Comparison of ENCODE assay signal across 1 cellular context in the genomic region with DNA sequence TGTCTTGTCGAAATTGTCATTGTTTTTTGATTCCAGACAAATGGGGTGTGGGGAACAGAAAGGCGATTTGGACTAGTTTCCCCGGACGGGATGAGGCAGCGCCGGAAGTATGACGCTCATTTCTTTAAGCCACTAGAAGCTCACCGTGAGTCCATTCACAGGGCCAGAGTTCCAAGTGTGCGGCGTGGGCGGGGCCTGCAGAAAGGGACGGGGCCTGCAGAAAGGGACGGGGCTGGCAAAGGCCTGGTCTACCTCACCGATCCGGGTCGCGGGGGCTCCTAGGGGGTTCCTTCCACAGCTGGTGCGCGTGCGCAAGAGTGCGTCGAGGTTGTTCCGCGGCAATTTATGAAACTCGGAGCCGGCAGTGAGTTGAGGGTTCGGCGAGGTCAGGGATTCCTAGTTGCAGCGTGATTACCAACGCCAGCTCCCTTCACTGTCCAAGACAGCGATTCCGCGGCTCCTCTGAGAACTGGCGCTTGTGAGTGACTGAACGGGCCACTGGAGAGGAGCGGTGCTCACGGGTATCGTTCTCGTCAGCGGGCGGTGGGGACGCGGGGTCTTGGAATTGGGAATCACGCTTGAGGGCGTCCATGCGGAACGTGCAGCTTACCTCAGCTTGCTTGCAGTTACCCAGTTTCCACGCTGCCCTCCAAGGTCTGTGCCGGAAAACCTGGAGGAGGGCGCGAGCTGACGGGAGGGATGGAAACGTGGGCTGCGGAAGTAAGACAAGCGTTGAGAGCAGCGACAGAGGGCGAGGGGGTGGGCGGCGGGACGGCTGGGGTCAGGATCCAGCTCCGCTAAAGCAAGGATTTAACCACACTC.
TF ChIP-seq lines count a peak whose summit lies in the region.

A gene (plus strand): TSS at position 219 of the 822 bp plus-strand sequence. CDS start 5,847 bp downstream, outside the sequence.

TF ChIP-seq in K562, 482 proteins besides CTCF, POLR2A, EP300 and RAD21 (continued from another document and continues in another):
- TF ChIP-seq, protein P1, sequence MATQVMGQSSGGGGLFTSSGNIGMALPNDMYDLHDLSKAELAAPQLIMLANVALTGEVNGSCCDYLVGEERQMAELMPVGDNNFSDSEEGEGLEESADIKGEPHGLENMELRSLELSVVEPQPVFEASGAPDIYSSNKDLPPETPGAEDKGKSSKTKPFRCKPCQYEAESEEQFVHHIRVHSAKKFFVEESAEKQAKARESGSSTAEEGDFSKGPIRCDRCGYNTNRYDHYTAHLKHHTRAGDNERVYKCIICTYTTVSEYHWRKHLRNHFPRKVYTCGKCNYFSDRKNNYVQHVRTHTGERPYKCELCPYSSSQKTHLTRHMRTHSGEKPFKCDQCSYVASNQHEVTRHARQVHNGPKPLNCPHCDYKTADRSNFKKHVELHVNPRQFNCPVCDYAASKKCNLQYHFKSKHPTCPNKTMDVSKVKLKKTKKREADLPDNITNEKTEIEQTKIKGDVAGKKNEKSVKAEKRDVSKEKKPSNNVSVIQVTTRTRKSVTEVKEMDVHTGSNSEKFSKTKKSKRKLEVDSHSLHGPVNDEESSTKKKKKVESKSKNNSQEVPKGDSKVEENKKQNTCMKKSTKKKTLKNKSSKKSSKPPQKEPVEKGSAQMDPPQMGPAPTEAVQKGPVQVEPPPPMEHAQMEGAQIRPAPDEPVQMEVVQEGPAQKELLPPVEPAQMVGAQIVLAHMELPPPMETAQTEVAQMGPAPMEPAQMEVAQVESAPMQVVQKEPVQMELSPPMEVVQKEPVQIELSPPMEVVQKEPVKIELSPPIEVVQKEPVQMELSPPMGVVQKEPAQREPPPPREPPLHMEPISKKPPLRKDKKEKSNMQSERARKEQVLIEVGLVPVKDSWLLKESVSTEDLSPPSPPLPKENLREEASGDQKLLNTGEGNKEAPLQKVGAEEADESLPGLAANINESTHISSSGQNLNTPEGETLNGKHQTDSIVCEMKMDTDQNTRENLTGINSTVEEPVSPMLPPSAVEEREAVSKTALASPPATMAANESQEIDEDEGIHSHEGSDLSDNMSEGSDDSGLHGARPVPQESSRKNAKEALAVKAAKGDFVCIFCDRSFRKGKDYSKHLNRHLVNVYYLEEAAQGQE (CRISPR knock-in tag; IDR thresholded peaks at IDR 0.05; ENCODE audit: low read depth), result no peak
- TF ChIP-seq, protein P2, sequence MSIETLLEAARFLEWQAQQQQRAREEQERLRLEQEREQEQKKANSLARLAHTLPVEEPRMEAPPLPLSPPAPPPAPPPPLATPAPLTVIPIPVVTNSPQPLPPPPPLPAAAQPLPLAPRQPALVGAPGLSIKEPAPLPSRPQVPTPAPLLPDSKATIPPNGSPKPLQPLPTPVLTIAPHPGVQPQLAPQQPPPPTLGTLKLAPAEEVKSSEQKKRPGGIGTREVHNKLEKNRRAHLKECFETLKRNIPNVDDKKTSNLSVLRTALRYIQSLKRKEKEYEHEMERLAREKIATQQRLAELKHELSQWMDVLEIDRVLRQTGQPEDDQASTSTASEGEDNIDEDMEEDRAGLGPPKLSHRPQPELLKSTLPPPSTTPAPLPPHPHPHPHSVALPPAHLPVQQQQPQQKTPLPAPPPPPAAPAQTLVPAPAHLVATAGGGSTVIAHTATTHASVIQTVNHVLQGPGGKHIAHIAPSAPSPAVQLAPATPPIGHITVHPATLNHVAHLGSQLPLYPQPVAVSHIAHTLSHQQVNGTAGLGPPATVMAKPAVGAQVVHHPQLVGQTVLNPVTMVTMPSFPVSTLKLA (conservative IDR thresholded peaks at IDR 0.05), result peak; percentile 56 to 77
- TF ChIP-seq ZNF584 (CRISPR knock-in tag; IDR thresholded peaks at IDR 0.05; ENCODE audit: low read depth) (no peak), SRSF1 (IDR thresholded peaks at IDR 0.05; ENCODE audit: low read depth, low read length) (no peak), ZNF507 (tag; conservative IDR thresholded peaks at IDR 0.05) (no peak), HSF4 (CRISPR knock-in tag; IDR thresholded peaks at IDR 0.05; ENCODE audit: borderline replicate concordance) (no peak), ZNF133 (CRISPR knock-in tag; IDR thresholded peaks at IDR 0.05) (no peak), ZKSCAN3 (CRISPR knock-in tag; IDR thresholded peaks at IDR 0.05) (no peak), COPS2 (conservative IDR thresholded peaks at IDR 0.05) (no peak), ZNF134 (CRISPR knock-in tag; conservative IDR thresholded peaks at IDR 0.05) (no peak), CBX1 (IDR thresholded peaks at IDR 0.05; ENCODE audit: low read depth) (peak; percentile 15; the same call in 1 of the 2 replicates), KAT2B (IDR thresholded peaks at IDR 0.05; ENCODE audit: low read depth, low read length) (no peak), ZBED1 (IDR thresholded peaks at IDR 0.05) (no peak), ZNF75A (CRISPR knock-in tag; IDR thresholded peaks at IDR 0.05) (no peak), RFX7 (CRISPR knock-in tag; IDR thresholded peaks at IDR 0.05) (no peak), NELFE (IDR thresholded peaks at IDR 0.05; ENCODE audit: insufficient read depth, insufficient read length) (no peak), ZNF561 (CRISPR knock-in tag; conservative IDR thresholded peaks at IDR 0.05) (no peak), MYBL2 (IDR thresholded peaks at IDR 0.05; ENCODE audit: low read depth) (no peak), MYBL2 (CRISPR knock-in tag; IDR thresholded peaks at IDR 0.05; ENCODE audit: borderline replicate concordance) (no peak), ZNF586 (CRISPR knock-in tag; conservative IDR thresholded peaks at IDR 0.05) (no peak), ZNF174 (CRISPR knock-in tag; IDR thresholded peaks at IDR 0.05) (no peak), ZNF23 (CRISPR knock-in tag; IDR thresholded peaks at IDR 0.05) (no peak), ZNF707 (CRISPR knock-in tag; conservative IDR thresholded peaks at IDR 0.05) (no peak), RCOR1 (IDR thresholded peaks at IDR 0.05; ENCODE audit: borderline replicate concordance in 1 of 2, low read depth in 2 of 2, low read length in 2 of 2) (peak in 1 of 2 experiments; percentile 15; a peak in 1 of 4 replicates), ZC3H8 (IDR thresholded peaks at IDR 0.05) (no peak), ZNF347 (CRISPR knock-in tag; IDR thresholded peaks at IDR 0.05; ENCODE audit: low read depth) (no peak), TAF1 (IDR thresholded peaks at IDR 0.05; ENCODE audit: control insufficient read depth, extremely low read depth, insufficient read depth, low read length, severe bottlenecking) (peak; percentile 59), SIX5 (IDR thresholded peaks at IDR 0.05; ENCODE audit: borderline replicate concordance in 1 of 2, insufficient read depth in 1 of 2, low read depth in 1 of 2, low read length in 2 of 2) (no peak), PTBP1 (IDR thresholded peaks at IDR 0.05; ENCODE audit: low read depth, low read length) (no peak), NUFIP1 (IDR thresholded peaks at IDR 0.05; ENCODE audit: partially characterized antibody) (no peak), ZNF121 (CRISPR knock-in tag; conservative IDR thresholded peaks at IDR 0.05) (no peak), KHSRP (IDR thresholded peaks at IDR 0.05) (no peak), ZKSCAN1 (IDR thresholded peaks at IDR 0.05; ENCODE audit: low read depth, low read length) (peak; percentile 11; the same call in 1 of the 2 replicates)
- TF ChIP-seq, protein P3, sequence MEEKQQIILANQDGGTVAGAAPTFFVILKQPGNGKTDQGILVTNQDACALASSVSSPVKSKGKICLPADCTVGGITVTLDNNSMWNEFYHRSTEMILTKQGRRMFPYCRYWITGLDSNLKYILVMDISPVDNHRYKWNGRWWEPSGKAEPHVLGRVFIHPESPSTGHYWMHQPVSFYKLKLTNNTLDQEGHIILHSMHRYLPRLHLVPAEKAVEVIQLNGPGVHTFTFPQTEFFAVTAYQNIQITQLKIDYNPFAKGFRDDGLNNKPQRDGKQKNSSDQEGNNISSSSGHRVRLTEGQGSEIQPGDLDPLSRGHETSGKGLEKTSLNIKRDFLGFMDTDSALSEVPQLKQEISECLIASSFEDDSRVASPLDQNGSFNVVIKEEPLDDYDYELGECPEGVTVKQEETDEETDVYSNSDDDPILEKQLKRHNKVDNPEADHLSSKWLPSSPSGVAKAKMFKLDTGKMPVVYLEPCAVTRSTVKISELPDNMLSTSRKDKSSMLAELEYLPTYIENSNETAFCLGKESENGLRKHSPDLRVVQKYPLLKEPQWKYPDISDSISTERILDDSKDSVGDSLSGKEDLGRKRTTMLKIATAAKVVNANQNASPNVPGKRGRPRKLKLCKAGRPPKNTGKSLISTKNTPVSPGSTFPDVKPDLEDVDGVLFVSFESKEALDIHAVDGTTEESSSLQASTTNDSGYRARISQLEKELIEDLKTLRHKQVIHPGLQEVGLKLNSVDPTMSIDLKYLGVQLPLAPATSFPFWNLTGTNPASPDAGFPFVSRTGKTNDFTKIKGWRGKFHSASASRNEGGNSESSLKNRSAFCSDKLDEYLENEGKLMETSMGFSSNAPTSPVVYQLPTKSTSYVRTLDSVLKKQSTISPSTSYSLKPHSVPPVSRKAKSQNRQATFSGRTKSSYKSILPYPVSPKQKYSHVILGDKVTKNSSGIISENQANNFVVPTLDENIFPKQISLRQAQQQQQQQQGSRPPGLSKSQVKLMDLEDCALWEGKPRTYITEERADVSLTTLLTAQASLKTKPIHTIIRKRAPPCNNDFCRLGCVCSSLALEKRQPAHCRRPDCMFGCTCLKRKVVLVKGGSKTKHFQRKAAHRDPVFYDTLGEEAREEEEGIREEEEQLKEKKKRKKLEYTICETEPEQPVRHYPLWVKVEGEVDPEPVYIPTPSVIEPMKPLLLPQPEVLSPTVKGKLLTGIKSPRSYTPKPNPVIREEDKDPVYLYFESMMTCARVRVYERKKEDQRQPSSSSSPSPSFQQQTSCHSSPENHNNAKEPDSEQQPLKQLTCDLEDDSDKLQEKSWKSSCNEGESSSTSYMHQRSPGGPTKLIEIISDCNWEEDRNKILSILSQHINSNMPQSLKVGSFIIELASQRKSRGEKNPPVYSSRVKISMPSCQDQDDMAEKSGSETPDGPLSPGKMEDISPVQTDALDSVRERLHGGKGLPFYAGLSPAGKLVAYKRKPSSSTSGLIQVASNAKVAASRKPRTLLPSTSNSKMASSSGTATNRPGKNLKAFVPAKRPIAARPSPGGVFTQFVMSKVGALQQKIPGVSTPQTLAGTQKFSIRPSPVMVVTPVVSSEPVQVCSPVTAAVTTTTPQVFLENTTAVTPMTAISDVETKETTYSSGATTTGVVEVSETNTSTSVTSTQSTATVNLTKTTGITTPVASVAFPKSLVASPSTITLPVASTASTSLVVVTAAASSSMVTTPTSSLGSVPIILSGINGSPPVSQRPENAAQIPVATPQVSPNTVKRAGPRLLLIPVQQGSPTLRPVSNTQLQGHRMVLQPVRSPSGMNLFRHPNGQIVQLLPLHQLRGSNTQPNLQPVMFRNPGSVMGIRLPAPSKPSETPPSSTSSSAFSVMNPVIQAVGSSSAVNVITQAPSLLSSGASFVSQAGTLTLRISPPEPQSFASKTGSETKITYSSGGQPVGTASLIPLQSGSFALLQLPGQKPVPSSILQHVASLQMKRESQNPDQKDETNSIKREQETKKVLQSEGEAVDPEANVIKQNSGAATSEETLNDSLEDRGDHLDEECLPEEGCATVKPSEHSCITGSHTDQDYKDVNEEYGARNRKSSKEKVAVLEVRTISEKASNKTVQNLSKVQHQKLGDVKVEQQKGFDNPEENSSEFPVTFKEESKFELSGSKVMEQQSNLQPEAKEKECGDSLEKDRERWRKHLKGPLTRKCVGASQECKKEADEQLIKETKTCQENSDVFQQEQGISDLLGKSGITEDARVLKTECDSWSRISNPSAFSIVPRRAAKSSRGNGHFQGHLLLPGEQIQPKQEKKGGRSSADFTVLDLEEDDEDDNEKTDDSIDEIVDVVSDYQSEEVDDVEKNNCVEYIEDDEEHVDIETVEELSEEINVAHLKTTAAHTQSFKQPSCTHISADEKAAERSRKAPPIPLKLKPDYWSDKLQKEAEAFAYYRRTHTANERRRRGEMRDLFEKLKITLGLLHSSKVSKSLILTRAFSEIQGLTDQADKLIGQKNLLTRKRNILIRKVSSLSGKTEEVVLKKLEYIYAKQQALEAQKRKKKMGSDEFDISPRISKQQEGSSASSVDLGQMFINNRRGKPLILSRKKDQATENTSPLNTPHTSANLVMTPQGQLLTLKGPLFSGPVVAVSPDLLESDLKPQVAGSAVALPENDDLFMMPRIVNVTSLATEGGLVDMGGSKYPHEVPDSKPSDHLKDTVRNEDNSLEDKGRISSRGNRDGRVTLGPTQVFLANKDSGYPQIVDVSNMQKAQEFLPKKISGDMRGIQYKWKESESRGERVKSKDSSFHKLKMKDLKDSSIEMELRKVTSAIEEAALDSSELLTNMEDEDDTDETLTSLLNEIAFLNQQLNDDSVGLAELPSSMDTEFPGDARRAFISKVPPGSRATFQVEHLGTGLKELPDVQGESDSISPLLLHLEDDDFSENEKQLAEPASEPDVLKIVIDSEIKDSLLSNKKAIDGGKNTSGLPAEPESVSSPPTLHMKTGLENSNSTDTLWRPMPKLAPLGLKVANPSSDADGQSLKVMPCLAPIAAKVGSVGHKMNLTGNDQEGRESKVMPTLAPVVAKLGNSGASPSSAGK (IDR thresholded peaks at IDR 0.05), result peak; percentile 66; the same call in 1 of the 2 replicates
- TF ChIP-seq, protein P4, sequence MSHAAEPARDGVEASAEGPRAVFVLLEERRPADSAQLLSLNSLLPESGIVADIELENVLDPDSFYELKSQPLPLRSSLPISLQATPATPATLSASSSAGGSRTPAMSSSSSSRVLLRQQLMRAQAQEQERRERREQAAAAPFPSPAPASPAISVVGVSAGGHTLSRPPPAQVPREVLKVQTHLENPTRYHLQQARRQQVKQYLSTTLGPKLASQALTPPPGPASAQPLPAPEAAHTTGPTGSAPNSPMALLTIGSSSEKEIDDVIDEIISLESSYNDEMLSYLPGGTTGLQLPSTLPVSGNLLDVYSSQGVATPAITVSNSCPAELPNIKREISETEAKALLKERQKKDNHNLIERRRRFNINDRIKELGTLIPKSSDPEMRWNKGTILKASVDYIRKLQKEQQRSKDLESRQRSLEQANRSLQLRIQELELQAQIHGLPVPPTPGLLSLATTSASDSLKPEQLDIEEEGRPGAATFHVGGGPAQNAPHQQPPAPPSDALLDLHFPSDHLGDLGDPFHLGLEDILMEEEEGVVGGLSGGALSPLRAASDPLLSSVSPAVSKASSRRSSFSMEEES (CRISPR knock-in tag; IDR thresholded peaks at IDR 0.05), result no peak
- TF ChIP-seq, protein P5, sequence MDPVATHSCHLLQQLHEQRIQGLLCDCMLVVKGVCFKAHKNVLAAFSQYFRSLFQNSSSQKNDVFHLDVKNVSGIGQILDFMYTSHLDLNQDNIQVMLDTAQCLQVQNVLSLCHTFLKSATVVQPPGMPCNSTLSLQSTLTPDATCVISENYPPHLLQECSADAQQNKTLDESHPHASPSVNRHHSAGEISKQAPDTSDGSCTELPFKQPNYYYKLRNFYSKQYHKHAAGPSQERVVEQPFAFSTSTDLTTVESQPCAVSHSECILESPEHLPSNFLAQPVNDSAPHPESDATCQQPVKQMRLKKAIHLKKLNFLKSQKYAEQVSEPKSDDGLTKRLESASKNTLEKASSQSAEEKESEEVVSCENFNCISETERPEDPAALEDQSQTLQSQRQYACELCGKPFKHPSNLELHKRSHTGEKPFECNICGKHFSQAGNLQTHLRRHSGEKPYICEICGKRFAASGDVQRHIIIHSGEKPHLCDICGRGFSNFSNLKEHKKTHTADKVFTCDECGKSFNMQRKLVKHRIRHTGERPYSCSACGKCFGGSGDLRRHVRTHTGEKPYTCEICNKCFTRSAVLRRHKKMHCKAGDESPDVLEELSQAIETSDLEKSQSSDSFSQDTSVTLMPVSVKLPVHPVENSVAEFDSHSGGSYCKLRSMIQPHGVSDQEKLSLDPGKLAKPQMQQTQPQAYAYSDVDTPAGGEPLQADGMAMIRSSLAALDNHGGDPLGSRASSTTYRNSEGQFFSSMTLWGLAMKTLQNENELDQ (CRISPR knock-in tag; IDR thresholded peaks at IDR 0.05; ENCODE audit: borderline replicate concordance), result no peak
